In the genomic region with DNA sequence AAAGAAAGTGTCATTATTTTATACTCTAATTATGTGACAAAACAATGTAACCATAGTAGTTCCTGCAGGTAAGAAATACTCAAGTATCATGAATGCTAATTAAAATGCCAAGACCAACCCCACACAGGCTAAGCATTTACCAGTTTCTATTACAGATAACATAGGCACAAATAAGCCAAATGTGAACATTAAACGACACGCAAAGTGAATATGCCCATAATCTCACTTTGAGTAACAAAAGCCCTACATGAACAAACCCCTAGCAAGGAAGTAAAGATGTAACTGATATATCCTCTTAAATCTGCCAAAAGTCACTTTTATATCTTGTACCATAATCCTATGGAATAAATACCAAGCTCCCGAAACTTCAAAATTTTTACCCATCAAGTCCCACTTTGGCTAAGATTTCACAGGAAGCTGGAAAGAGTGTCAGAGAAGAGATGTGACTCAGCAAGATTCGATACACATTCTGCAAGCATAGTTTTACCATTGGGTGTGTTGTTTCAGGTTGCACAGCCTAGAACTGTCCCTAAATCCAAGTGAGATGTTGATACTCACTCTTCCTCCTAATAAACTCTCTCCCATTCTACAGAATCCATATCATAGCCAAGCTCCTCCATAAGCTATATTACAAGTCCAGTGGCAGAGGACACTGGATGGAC, we compare ENCODE assay signal across 1 cellular context.
TF ChIP-seq lines count a peak whose summit lies in the region.

No MANE protein-coding gene starts in this region.

TF ChIP-seq in GM12878, 131 proteins besides CTCF, POLR2A, EP300 and RAD21:
- TF ChIP-seq BMI1 (IDR thresholded peaks at IDR 0.05; ENCODE audit: borderline replicate concordance), result no peak
- TF ChIP-seq SMC3 (IDR thresholded peaks at IDR 0.05; ENCODE audit: borderline replicate concordance, low read length), result no peak
- no peak for TF ChIP-seq SREBF2 (IDR thresholded peaks at IDR 0.05; ENCODE audit: low read length)
- TF ChIP-seq PAX8 (IDR thresholded peaks at IDR 0.05), result no peak
- TF ChIP-seq, protein P1, sequence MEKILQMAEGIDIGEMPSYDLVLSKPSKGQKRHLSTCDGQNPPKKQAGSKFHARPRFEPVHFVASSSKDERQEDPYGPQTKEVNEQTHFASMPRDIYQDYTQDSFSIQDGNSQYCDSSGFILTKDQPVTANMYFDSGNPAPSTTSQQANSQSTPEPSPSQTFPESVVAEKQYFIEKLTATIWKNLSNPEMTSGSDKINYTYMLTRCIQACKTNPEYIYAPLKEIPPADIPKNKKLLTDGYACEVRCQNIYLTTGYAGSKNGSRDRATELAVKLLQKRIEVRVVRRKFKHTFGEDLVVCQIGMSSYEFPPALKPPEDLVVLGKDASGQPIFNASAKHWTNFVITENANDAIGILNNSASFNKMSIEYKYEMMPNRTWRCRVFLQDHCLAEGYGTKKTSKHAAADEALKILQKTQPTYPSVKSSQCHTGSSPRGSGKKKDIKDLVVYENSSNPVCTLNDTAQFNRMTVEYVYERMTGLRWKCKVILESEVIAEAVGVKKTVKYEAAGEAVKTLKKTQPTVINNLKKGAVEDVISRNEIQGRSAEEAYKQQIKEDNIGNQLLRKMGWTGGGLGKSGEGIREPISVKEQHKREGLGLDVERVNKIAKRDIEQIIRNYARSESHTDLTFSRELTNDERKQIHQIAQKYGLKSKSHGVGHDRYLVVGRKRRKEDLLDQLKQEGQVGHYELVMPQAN (conservative IDR thresholded peaks at IDR 0.05), result no peak
- TF ChIP-seq SMAD5 (IDR thresholded peaks at IDR 0.05; ENCODE audit: low read depth), result no peak
- TF ChIP-seq, protein P2, sequence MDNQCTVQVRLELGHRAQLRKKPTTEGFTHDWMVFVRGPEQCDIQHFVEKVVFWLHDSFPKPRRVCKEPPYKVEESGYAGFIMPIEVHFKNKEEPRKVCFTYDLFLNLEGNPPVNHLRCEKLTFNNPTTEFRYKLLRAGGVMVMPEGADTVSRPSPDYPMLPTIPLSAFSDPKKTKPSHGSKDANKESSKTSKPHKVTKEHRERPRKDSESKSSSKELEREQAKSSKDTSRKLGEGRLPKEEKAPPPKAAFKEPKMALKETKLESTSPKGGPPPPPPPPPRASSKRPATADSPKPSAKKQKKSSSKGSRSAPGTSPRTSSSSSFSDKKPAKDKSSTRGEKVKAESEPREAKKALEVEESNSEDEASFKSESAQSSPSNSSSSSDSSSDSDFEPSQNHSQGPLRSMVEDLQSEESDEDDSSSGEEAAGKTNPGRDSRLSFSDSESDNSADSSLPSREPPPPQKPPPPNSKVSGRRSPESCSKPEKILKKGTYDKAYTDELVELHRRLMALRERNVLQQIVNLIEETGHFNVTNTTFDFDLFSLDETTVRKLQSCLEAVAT (IDR thresholded peaks at IDR 0.05), result no peak
- TF ChIP-seq HDAC6 (IDR thresholded peaks at IDR 0.05; ENCODE audit: unreplicated experiment), result no peak
- TF ChIP-seq, protein P3, sequence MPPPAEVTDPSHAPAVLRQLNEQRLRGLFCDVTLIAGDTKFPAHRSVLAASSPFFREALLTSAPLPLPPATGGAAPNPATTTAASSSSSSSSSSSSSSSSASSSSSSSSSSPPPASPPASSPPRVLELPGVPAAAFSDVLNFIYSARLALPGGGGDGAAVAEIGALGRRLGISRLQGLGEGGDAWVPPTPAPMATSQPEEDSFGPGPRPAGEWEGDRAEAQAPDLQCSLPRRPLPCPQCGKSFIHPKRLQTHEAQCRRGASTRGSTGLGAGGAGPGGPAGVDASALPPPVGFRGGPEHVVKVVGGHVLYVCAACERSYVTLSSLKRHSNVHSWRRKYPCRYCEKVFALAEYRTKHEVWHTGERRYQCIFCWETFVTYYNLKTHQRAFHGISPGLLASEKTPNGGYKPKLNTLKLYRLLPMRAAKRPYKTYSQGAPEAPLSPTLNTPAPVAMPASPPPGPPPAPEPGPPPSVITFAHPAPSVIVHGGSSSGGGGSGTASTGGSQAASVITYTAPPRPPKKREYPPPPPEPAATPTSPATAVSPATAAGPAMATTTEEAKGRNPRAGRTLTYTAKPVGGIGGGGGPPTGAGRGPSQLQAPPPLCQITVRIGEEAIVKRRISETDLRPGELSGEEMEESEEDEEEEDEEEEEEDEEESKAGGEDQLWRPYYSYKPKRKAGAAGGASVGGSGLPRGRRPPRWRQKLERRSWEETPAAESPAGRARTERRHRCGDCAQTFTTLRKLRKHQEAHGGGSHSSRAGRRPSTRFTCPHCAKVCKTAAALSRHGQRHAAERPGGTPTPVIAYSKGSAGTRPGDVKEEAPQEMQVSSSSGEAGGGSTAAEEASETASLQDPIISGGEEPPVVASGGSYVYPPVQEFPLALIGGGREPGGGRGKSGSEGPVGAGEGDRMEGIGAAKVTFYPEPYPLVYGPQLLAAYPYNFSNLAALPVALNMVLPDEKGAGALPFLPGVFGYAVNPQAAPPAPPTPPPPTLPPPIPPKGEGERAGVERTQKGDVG (CRISPR knock-in tag; IDR thresholded peaks at IDR 0.05), result no peak
- no peak for TF ChIP-seq FOS (IDR thresholded peaks at IDR 0.05; ENCODE audit: borderline replicate concordance, extremely low read depth, insufficient read length)
- no peak for TF ChIP-seq SIN3A (IDR thresholded peaks at IDR 0.05; ENCODE audit: low read depth, low read length)
- TF ChIP-seq, protein P4, sequence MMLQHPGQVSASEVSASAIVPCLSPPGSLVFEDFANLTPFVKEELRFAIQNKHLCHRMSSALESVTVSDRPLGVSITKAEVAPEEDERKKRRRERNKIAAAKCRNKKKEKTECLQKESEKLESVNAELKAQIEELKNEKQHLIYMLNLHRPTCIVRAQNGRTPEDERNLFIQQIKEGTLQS (IDR thresholded peaks at IDR 0.05; ENCODE audit: borderline replicate concordance, extremely low read depth, low read depth, low read length), result no peak
- TF ChIP-seq ZBED1 (IDR thresholded peaks at IDR 0.05; ENCODE audit: borderline replicate concordance), result no peak
- no peak for TF ChIP-seq NRF1 (conservative IDR thresholded peaks at IDR 0.05; ENCODE audit: low read depth, low read length)
